7 cellular contexts compared by ENCODE assay signal in genomic region chr2:91476244-91476935, GRCh38.
DNase-seq lines count a peak whose midpoint lies in the region; ATAC-seq, FAIRE-seq and TF ChIP-seq lines count a peak whose summit lies in the region.
"Not testable (repeated sequence)": the region's sequence is repeated elsewhere in the genome, so short reads cannot be mapped to it uniquely, and the experiment has no call there.

No MANE protein-coding gene starts in this region.

- TF ChIP-seq EP300 in HepG2 (IDR thresholded peaks at IDR 0.05; ENCODE audit: low read depth in 2 of 2, low read length in 2 of 2); HepG2 (CRISPR knock-in tag; IDR thresholded peaks at IDR 0.05; ENCODE audit: borderline replicate concordance): not testable (repeated sequence)

- peaks cover 16% of the 10 kb centered on the region for H3K27me3 ChIP-seq in CD4-positive, alpha-beta T cell (ENCODE audit: control insufficient read depth, insufficient read depth, low read length)
- H3K27me3 ChIP-seq in PC-3 (ENCODE audit: low read length) (peaks cover 23% of the 10 kb centered on the region), HepG2 (ENCODE audit: control insufficient read depth in 1 of 2, insufficient read depth in 2 of 2, low read length in 2 of 2) (peaks cover 7 to 25% of the 10 kb centered on the region in 2 experiments; a peak in 3 of 5 replicates)
- not testable (repeated sequence) for H3K27me3 ChIP-seq in neural progenitor cell

- WGBS in HepG2 (ENCODE audit: low lambda C conversion rate) = 2% methylated on average over 2 of the region's 2 CpGs

- H3K4me3 Mint-ChIP-seq in CD4-positive, alpha-beta T cell = peak overlapping the region; percentile 92
- peak overlapping the region; percentile 72 for H3K4me3 Mint-ChIP-seq in activated CD4-positive, alpha-beta memory T cell treated with anti-CD3 and anti-CD28 coated beads, Interleukin-2, amount 10 ng/mL, durations not matched to agents 7 days and 5 days
- H3K4me3 Mint-ChIP-seq in activated naive CD4-positive, alpha-beta T cell treated with anti-CD3 and anti-CD28 coated beads, Interleukin-2, amount 50 U/mL, for 24 hours = peak overlapping the region; percentile 86
- H3K4me3 Mint-ChIP-seq in central memory CD8-positive, alpha-beta T cell = peak overlapping the region; percentile 73
- peak overlapping the region; percentile 83 for H3K4me3 Mint-ChIP-seq in neural progenitor cell

- H3K9me2 ChIP-seq in PC-3 (replicated peaks; ENCODE audit: low read length) = not testable (repeated sequence)

- not testable (repeated sequence) for H3K9me3 Mint-ChIP-seq in CD4-positive, alpha-beta T cell; activated CD4-positive, alpha-beta memory T cell treated with anti-CD3 and anti-CD28 coated beads, Interleukin-2, amount 10 ng/mL, durations not matched to agents 7 days and 5 days; activated naive CD4-positive, alpha-beta T cell treated with anti-CD3 and anti-CD28 coated beads, Interleukin-2, amount 50 U/mL, for 24 hours; central memory CD8-positive, alpha-beta T cell
- H3K9me3 Mint-ChIP-seq in neural progenitor cell = peaks cover 11% of the 10 kb centered on the region

- intact Hi-C loops in CD4-positive, alpha-beta T cell (cut with DNase I, micrococcal nuclease); PC-3 (cut with micrococcal nuclease); HepG2 (cut with micrococcal nuclease; ENCODE audit: unreplicated experiment): not testable (repeated sequence)

- H3K36me3 Mint-ChIP-seq in CD4-positive, alpha-beta T cell (ENCODE audit: low read depth); activated CD4-positive, alpha-beta memory T cell treated with anti-CD3 and anti-CD28 coated beads, Interleukin-2, amount 10 ng/mL, durations not matched to agents 7 days and 5 days (ENCODE audit: low read depth); activated naive CD4-positive, alpha-beta T cell treated with anti-CD3 and anti-CD28 coated beads, Interleukin-2, amount 50 U/mL, for 24 hours; central memory CD8-positive, alpha-beta T cell (ENCODE audit: insufficient read depth); neural progenitor cell: not testable (repeated sequence)

- POLR2A ChIA-PET in CD4-positive, alpha-beta T cell (lab: Charles Lee); PC-3 (lab: Charles Lee; ENCODE audit: unreplicated experiment); activated CD4-positive, alpha-beta memory T cell treated with anti-CD3 and anti-CD28 coated beads, Interleukin-2, amount 10 ng/mL, durations not matched to agents 7 days and 5 days (lab: Charles Lee); HepG2 (lab: Yijun Ruan, JAX): not testable (repeated sequence)

- not testable (repeated sequence) for DNase-seq in CD4-positive, alpha-beta T cell; activated CD4-positive, alpha-beta memory T cell treated with anti-CD3 and anti-CD28 coated beads, Interleukin-2, amount 10 ng/mL, durations not matched to agents 7 days and 5 days; central memory CD8-positive, alpha-beta T cell (ENCODE audit: low spot score in 2 of 2); HepG2 (ENCODE audit: low spot score); neural progenitor cell (ENCODE audit: low spot score)
- peak; percentile 0 for DNase-seq in PC-3

- CTCF ChIA-PET in CD4-positive, alpha-beta T cell (lab: Charles Lee); PC-3 (lab: Charles Lee); activated CD4-positive, alpha-beta memory T cell treated with anti-CD3 and anti-CD28 coated beads, Interleukin-2, amount 10 ng/mL, durations not matched to agents 7 days and 5 days (lab: Charles Lee); HepG2 (lab: Yijun Ruan, JAX; ENCODE audit: low intra/inter-chr PET ratio, low total read pairs): not testable (repeated sequence)

- H3K9ac ChIP-seq in PC-3 (ENCODE audit: low read length); HepG2 (ENCODE audit: insufficient read depth, low read depth, low read length); neural progenitor cell: not testable (repeated sequence)

- H3K27ac Mint-ChIP-seq in CD4-positive, alpha-beta T cell = peak overlapping the region; percentile 53
- H3K27ac Mint-ChIP-seq in activated CD4-positive, alpha-beta memory T cell treated with anti-CD3 and anti-CD28 coated beads, Interleukin-2, amount 10 ng/mL, durations not matched to agents 7 days and 5 days = peak overlapping the region; percentile 90
- H3K27ac Mint-ChIP-seq in activated naive CD4-positive, alpha-beta T cell treated with anti-CD3 and anti-CD28 coated beads, Interleukin-2, amount 50 U/mL, for 24 hours = peak overlapping the region; percentile 94
- peak overlapping the region; percentile 86 for H3K27ac Mint-ChIP-seq in central memory CD8-positive, alpha-beta T cell (ENCODE audit: low read depth)
- H3K27ac Mint-ChIP-seq in neural progenitor cell = not testable (repeated sequence)

- H3K9me3 ChIP-seq in CD4-positive, alpha-beta T cell (ENCODE audit: control insufficient read depth, low read length); PC-3 (ENCODE audit: low read length); HepG2 (ENCODE audit: low read length): not testable (repeated sequence)
- peaks cover 22% of the 10 kb centered on the region for H3K9me3 ChIP-seq in neural progenitor cell (ENCODE audit: low read depth)

- FAIRE-seq in HepG2 (lab: Jason Lieb, UNC) = not testable (repeated sequence)

- H2AFZ ChIP-seq in PC-3 (ENCODE audit: low read length); HepG2 (ENCODE audit: low read length); neural progenitor cell (replicated peaks): not testable (repeated sequence)

- H3K79me2 ChIP-seq in PC-3 (ENCODE audit: low read length); HepG2 (ENCODE audit: insufficient read depth, low read length); neural progenitor cell (ENCODE audit: low read depth): not testable (repeated sequence)

- TF ChIP-seq CTCF in CD4-positive, alpha-beta T cell (IDR thresholded peaks at IDR 0.05); PC-3 (conservative IDR thresholded peaks at IDR 0.05; ENCODE audit: low read depth, low read length); HepG2 (CRISPR knock-in tag; IDR thresholded peaks at IDR 0.05); neural progenitor cell (IDR thresholded peaks at IDR 0.05): not testable (repeated sequence)

- TF ChIP-seq RAD21 in HepG2 (CRISPR knock-in tag; IDR thresholded peaks at IDR 0.05) = not testable (repeated sequence)

- not testable (repeated sequence) for ATAC-seq in CD4-positive, alpha-beta T cell (ENCODE audit: poor library complexity); PC-3; central memory CD8-positive, alpha-beta T cell (replicated peaks; ENCODE audit: extremely low read depth, poor library complexity, severe bottlenecking); HepG2

- not testable (repeated sequence) for H3K4me2 ChIP-seq in PC-3 (ENCODE audit: low read length); HepG2 (ENCODE audit: low read depth, low read length); neural progenitor cell

- not testable (repeated sequence) for H3K27ac ChIP-seq in CD4-positive, alpha-beta T cell (ENCODE audit: low read depth, low read length); PC-3 (ENCODE audit: low read length); HepG2 (ENCODE audit: extremely low read length, insufficient read depth, low read length); neural progenitor cell

- H3K27me3 Mint-ChIP-seq in CD4-positive, alpha-beta T cell = peaks cover 21% of the 10 kb centered on the region
- H3K27me3 Mint-ChIP-seq in activated CD4-positive, alpha-beta memory T cell treated with anti-CD3 and anti-CD28 coated beads, Interleukin-2, amount 10 ng/mL, durations not matched to agents 7 days and 5 days = peaks cover 11% of the 10 kb centered on the region
- peaks cover 15% of the 10 kb centered on the region for H3K27me3 Mint-ChIP-seq in activated naive CD4-positive, alpha-beta T cell treated with anti-CD3 and anti-CD28 coated beads, Interleukin-2, amount 50 U/mL, for 24 hours
- peaks cover 30% of the 10 kb centered on the region for H3K27me3 Mint-ChIP-seq in central memory CD8-positive, alpha-beta T cell
- not testable (repeated sequence) for H3K27me3 Mint-ChIP-seq in neural progenitor cell (ENCODE audit: insufficient read depth, low read depth)

- in situ Hi-C loops in HepG2 (cut with HindIII; ENCODE audit: extremely low pct_ligation_motif_present, low pct_unique_long_range_greater_than_20kb) = not testable (repeated sequence)

- not testable (repeated sequence) for TF ChIP-seq POLR2A in HepG2 (IDR thresholded peaks at IDR 0.05; ENCODE audit: insufficient read depth in 1 of 2, low read depth in 2 of 2, low read length in 2 of 2)

- not testable (repeated sequence) for H3K4me3 ChIP-seq in PC-3 (ENCODE audit: low read length); HepG2 (replicated peaks in 1 of 3; ENCODE audit: insufficient read depth in 1 of 3, low read depth in 2 of 3, low read length in 3 of 3); neural progenitor cell

- not testable (repeated sequence) for H3K36me3 ChIP-seq in PC-3 (ENCODE audit: low read depth, low read length); HepG2 (replicated peaks in 1 of 2; ENCODE audit: control insufficient read depth in 1 of 2, insufficient read depth in 2 of 2, low read length in 2 of 2); neural progenitor cell

- not testable (repeated sequence) for H3K4me1 ChIP-seq in PC-3 (ENCODE audit: insufficient read depth, low read length); HepG2 (ENCODE audit: insufficient read depth, low read length); neural progenitor cell

- H4K20me1 ChIP-seq in PC-3 (ENCODE audit: low read length); HepG2 (ENCODE audit: insufficient read depth, low read length); neural progenitor cell (ENCODE audit: low read depth): not testable (repeated sequence)

- not testable (repeated sequence) for H3K4me1 Mint-ChIP-seq in CD4-positive, alpha-beta T cell (ENCODE audit: low read depth); activated CD4-positive, alpha-beta memory T cell treated with anti-CD3 and anti-CD28 coated beads, Interleukin-2, amount 10 ng/mL, durations not matched to agents 7 days and 5 days; central memory CD8-positive, alpha-beta T cell; neural progenitor cell
- peaks cover 12% of the 10 kb centered on the region for H3K4me1 Mint-ChIP-seq in activated naive CD4-positive, alpha-beta T cell treated with anti-CD3 and anti-CD28 coated beads, Interleukin-2, amount 50 U/mL, for 24 hours

- not testable (repeated sequence) for H3F3A ChIP-seq in PC-3 (ENCODE audit: low read length, unreplicated experiment); neural progenitor cell (ENCODE audit: low read depth)

- not testable (repeated sequence) for BruUV-seq in PC-3 (replicated peaks; lab: Mats Ljungman, UMichigan); HepG2 (replicated peaks; lab: Mats Ljungman, UMichigan)
